Comparison of ENCODE assay signal across 34 cellular contexts in genomic region chr17:74317071-74317470, GRCh38. TPM values are rescaled to one million over a fixed set of nuclear protein-coding genes. Genes with fewer than 3 reads are reported as not detected.
"Had no signal": no experiment of that assay in that cellular context is flagged by ENCODE, and none has a peak within 500 bp of the region (broad histone marks: within the 10 kb centered on the region; RNA-seq: fewer than 3 reads in every experiment).

No MANE protein-coding gene starts in this region.

- H3K9me3 ChIP-seq: gastrocnemius medialis, neutrophil, psoas muscle, thyroid gland, vagina had no signal

- H3K36me3 Mint-ChIP-seq: memory B cell; natural killer cell; stimulated activated effector memory CD8-positive, alpha-beta T cell treated with anti-CD3 and anti-CD28 coated beads, Interleukin-12 subunit alpha, Interleukin-12 subunit beta, amount 100 ng/mL, for 72 hours had no signal

- H3K4me1 Mint-ChIP-seq: endodermal cell; memory B cell; natural killer cell; stimulated activated effector memory CD8-positive, alpha-beta T cell treated with anti-CD3 and anti-CD28 coated beads, Interleukin-12 subunit alpha, Interleukin-12 subunit beta, amount 100 ng/mL, for 72 hours had no signal

- H3K36me3 ChIP-seq: gastrocnemius medialis, left lung, neutrophil, stomach, thyroid gland, vagina had no signal

- H3K4me3 ChIP-seq: gastrocnemius medialis, hepatocyte, left lung, lung, psoas muscle, smooth muscle cell, stomach, thyroid gland, vagina had no signal

- H3K4me1 ChIP-seq: gastrocnemius medialis, left lung, psoas muscle, stomach, thyroid gland, vagina had no signal

- H3K4me3 Mint-ChIP-seq: endodermal cell; memory B cell; natural killer cell; stimulated activated effector memory CD8-positive, alpha-beta T cell treated with anti-CD3 and anti-CD28 coated beads, Interleukin-12 subunit alpha, Interleukin-12 subunit beta, amount 100 ng/mL, for 72 hours had no signal

- DNase-seq: effector CD8-positive, alpha-beta T cell; endodermal cell; foreskin fibroblast; gastrocnemius medialis; head of caudate nucleus; kidney; left lung; natural killer cell; psoas muscle; stimulated activated CD4-positive, alpha-beta T cell treated with anti-CD3 and anti-CD28 coated beads, Interleukin-2, amount 100 ng/mL, for 24 hours; stimulated activated CD4-positive, alpha-beta T cell treated with anti-CD3 and anti-CD28 coated beads, Interleukin-4, amount 100 ng/mL, for 24 hours; stimulated activated naive CD4-positive, alpha-beta T cell treated with Interleukin-2 at 50 U/mL for 16 hours; stomach; thyroid gland; trophoblast cell had no signal

- H3K27ac Mint-ChIP-seq: memory B cell; natural killer cell; stimulated activated effector memory CD8-positive, alpha-beta T cell treated with anti-CD3 and anti-CD28 coated beads, Interleukin-12 subunit alpha, Interleukin-12 subunit beta, amount 100 ng/mL, for 72 hours had no signal

- H3K9me3 Mint-ChIP-seq: natural killer cell; stimulated activated effector memory CD8-positive, alpha-beta T cell treated with anti-CD3 and anti-CD28 coated beads, Interleukin-12 subunit alpha, Interleukin-12 subunit beta, amount 100 ng/mL, for 72 hours had no signal

- ATAC-seq: esophagus mucosa; gastrocnemius medialis; left lung; natural killer cell; psoas muscle; sciatic nerve; stimulated activated effector memory CD8-positive, alpha-beta T cell treated with anti-CD3 and anti-CD28 coated beads, Interleukin-12 subunit alpha, Interleukin-12 subunit beta, amount 100 ng/mL, for 72 hours had no signal

- H3K27ac ChIP-seq: epithelial cell of prostate, gastrocnemius medialis, hepatocyte, left lung, neutrophil, psoas muscle, vagina had no signal

- H3K27me3 ChIP-seq: gastrocnemius medialis, hepatocyte, thyroid gland, vagina had no signal

RNA-seq across cellular contexts. Expression of gene KIF19, which starts 9.0 kb away (rescaled TPM):
- total RNA-seq: renal cortical epithelial cell, smooth muscle cell had no signal
- polyA plus RNA-seq: neural cell, smooth muscle cell had no signal

RNA-seq across cellular contexts. Expression of gene DNAI2, which starts 43.0 kb away (rescaled TPM):
- total RNA-seq: endodermal cell, esophagus mucosa, gastrocnemius medialis, glomerular endothelial cell, hepatocyte, omental fat pad, psoas muscle, renal cortical epithelial cell, sciatic nerve, smooth muscle cell, stomach, subcutaneous adipose tissue, ureter, vagina had no signal
- polyA plus RNA-seq: hepatocyte, neural cell, psoas muscle, smooth muscle cell, stomach had no signal

RNA-seq across cellular contexts. Expression of gene BTBD17, which starts 44.6 kb away (rescaled TPM):
- total RNA-seq: esophagus mucosa, gastrocnemius medialis, glomerular endothelial cell, kidney, left lung, mononuclear cell, psoas muscle, renal cortical epithelial cell, sciatic nerve, smooth muscle cell, stomach, subcutaneous adipose tissue, ureter, vagina had no signal
- polyA plus RNA-seq: lung, psoas muscle, smooth muscle cell, stomach had no signal

RNA-seq across cellular contexts. Expression of gene GPR142, which starts 50.2 kb away (rescaled TPM):
- total RNA-seq: cerebellum, esophagus mucosa, gastrocnemius medialis, glomerular endothelial cell, hepatocyte, kidney, left lung, lung, mononuclear cell, natural killer cell, omental fat pad, psoas muscle, renal cortical epithelial cell, smooth muscle cell, stomach, temporal lobe had no signal
- polyA plus RNA-seq: hepatocyte, neural cell, psoas muscle, smooth muscle cell, stomach had no signal
